ENCODE assay signal across 11 cellular contexts in genomic region chr1:8016244-8017241, GRCh38. TPM values are rescaled to one million over a fixed set of nuclear protein-coding genes. Genes with fewer than 3 reads are reported as not detected.
DNase-seq lines count a peak whose midpoint lies in the region; ATAC-seq and TF ChIP-seq lines count a peak whose summit lies in the region.
"Had no signal": no experiment of that assay in that cellular context is flagged by ENCODE, and none has a peak within 500 bp of the region (broad histone marks: within the 10 kb centered on the region; RNA-seq: fewer than 3 reads in every experiment).

No MANE protein-coding gene starts in this region.

- H3K4me3 Mint-ChIP-seq in Calu3 (ENCODE audit: low read depth, unreplicated experiment) (peak overlapping the region; percentile 57), neural crest cell (peak overlapping the region; percentile 13)
- no peak overlapping the region for H3K4me3 Mint-ChIP-seq in stimulated activated naive B cell treated with anti-CD40 and anti-IgM and Interleukin-4, amounts not matched to agents 10 μg/mL and 1 μg/mL and 100 μg/mL, for 72 hours

- H3K27me3 Mint-ChIP-seq in Calu3 (ENCODE audit: unreplicated experiment) (no peaks in the 10 kb centered on the region), neural crest cell (ENCODE audit: low read depth) (no peaks in the 10 kb centered on the region)
- H3K27me3 Mint-ChIP-seq in stimulated activated naive B cell treated with anti-CD40 and anti-IgM and Interleukin-4, amounts not matched to agents 10 μg/mL and 1 μg/mL and 100 μg/mL, for 72 hours, result peaks cover 18 to 23% of the 10 kb centered on the region in 2 donors

- ATAC-seq in stimulated activated naive B cell treated with anti-CD40 and anti-IgM and Interleukin-4, amounts not matched to agents 10 μg/mL and 1 μg/mL and 100 μg/mL, for 72 hours (replicated peaks), result no peak
- ATAC-seq in GM21825 (IDR thresholded peaks at IDR 0.05; ENCODE audit: unreplicated experiment), result no peak

- DNase-seq in Calu3 (no peak), NCI-H69 (lab: John Stamatoyannopoulos, UW) (peak; percentile 22), dermis blood vessel endothelial cell (peak; percentile 42), neural crest cell (ENCODE audit: low read depth, low spot score) (no peak), NOMO-1 (lab: John Stamatoyannopoulos, UW; ENCODE audit: unreplicated experiment in 2 of 2) (no peak)
- no peak for DNase-seq in stimulated activated naive B cell treated with anti-CD40 and anti-IgM and Interleukin-4, amounts not matched to agents 10 μg/mL and 1 μg/mL and 100 μg/mL, for 72 hours
- no peak for DNase-seq in activated naive CD4-positive, alpha-beta T cell (lab: John Stamatoyannopoulos, UW)
- DNase-seq: amniotic stem cell; NCI-H187; stimulated activated CD4-positive, alpha-beta T cell treated with anti-CD3 and anti-CD28 coated beads, Interleukin-4, amount 100 ng/mL, for 4 hours had no signal

- H3K9me3 Mint-ChIP-seq in Calu3 (ENCODE audit: low read depth, unreplicated experiment) (no peaks in the 10 kb centered on the region), neural crest cell (no peaks in the 10 kb centered on the region)
- H3K9me3 Mint-ChIP-seq in stimulated activated naive B cell treated with anti-CD40 and anti-IgM and Interleukin-4, amounts not matched to agents 10 μg/mL and 1 μg/mL and 100 μg/mL, for 72 hours, result no peaks in the 10 kb centered on the region

- peak overlapping the region; percentile 71 for H3K27ac Mint-ChIP-seq in Calu3 (ENCODE audit: unreplicated experiment)
- H3K27ac Mint-ChIP-seq in neural crest cell (ENCODE audit: unreplicated experiment), result no peak overlapping the region
- no peak overlapping the region for H3K27ac Mint-ChIP-seq in stimulated activated naive B cell treated with anti-CD40 and anti-IgM and Interleukin-4, amounts not matched to agents 10 μg/mL and 1 μg/mL and 100 μg/mL, for 72 hours

- peaks cover 92% of the 10 kb centered on the region for H3K36me3 Mint-ChIP-seq in Calu3 (ENCODE audit: insufficient read depth, unreplicated experiment)
- no peaks in the 10 kb centered on the region for H3K36me3 Mint-ChIP-seq in neural crest cell (ENCODE audit: low read depth)
- H3K36me3 Mint-ChIP-seq in stimulated activated naive B cell treated with anti-CD40 and anti-IgM and Interleukin-4, amounts not matched to agents 10 μg/mL and 1 μg/mL and 100 μg/mL, for 72 hours, result peaks cover 0 to 4% of the 10 kb centered on the region in 2 donors

- CTCF ChIA-PET in Calu3 (lab: Charles Lee), result interaction anchor here (0.7 to 2.9 kb wide), 6 partner anchors 10 to 298 kb away, joined by 3 to 25 read pairs (median 4); no protein-coding TSS in a partner anchor

- no TSS peak for BruUV-seq in Calu3 (replicated peaks; lab: Mats Ljungman, UMichigan)

- TF ChIP-seq CTCF in Calu3 (IDR thresholded peaks at IDR 0.05; ENCODE audit: unreplicated experiment), result no peak
- peak; percentile 36 for TF ChIP-seq CTCF in neural crest cell (conservative IDR thresholded peaks at IDR 0.05)

- H3K4me1 Mint-ChIP-seq in Calu3 (ENCODE audit: low read depth, unreplicated experiment), result peaks cover 57% of the 10 kb centered on the region
- H3K4me1 Mint-ChIP-seq in neural crest cell, result peaks cover 68% of the 10 kb centered on the region
- peaks cover 0 to 2% of the 10 kb centered on the region in 2 donors for H3K4me1 Mint-ChIP-seq in stimulated activated naive B cell treated with anti-CD40 and anti-IgM and Interleukin-4, amounts not matched to agents 10 μg/mL and 1 μg/mL and 100 μg/mL, for 72 hours

- intact Hi-C loops in Calu3 (cut with micrococcal nuclease; ENCODE audit: unreplicated experiment), result no loop called here

RNA-seq across cellular contexts. Expression of gene ERRFI1, which starts 9.6 kb away (rescaled TPM):
- total RNA-seq in Calu3 (2022) (74.9 and 83.0 TPM in 2 replicates), dermis blood vessel endothelial cell (32.4 and 50.5 TPM in 2 replicates), neural crest cell (23.3 and 24.0 TPM in 2 replicates)

RNA-seq across cellular contexts. Expression of gene PARK7, which starts 55.0 kb away (rescaled TPM):
- total RNA-seq in Calu3 (2022) (207 and 209 TPM in 2 replicates), dermis blood vessel endothelial cell (226 and 230 TPM in 2 replicates), neural crest cell (383 and 386 TPM in 2 replicates)

Comparison
In these comparisons a context has a peak if more than half of its experiments do, and no peak if none do; other contexts are left out.
1. DNase-seq: peak in NCI-H69 (single experiment) and dermis blood vessel endothelial cell (single experiment); none in Calu3 (single experiment), neural crest cell (single experiment), stimulated activated naive B cell treated with anti-CD40 and anti-IgM and Interleukin-4, amounts not matched to agents 10 μg/mL and 1 μg/mL and 100 μg/mL, for 72 hours (single experiment), NOMO-1 (0 of 2) and activated naive CD4-positive, alpha-beta T cell (0 of 4).
2. H3K4me3 Mint-ChIP-seq: peak in Calu3 (single experiment) and neural crest cell (single experiment); none in stimulated activated naive B cell treated with anti-CD40 and anti-IgM and Interleukin-4, amounts not matched to agents 10 μg/mL and 1 μg/mL and 100 μg/mL, for 72 hours (0 of 2).